ENCODE assay signal across 1 cellular context in the genomic region with DNA sequence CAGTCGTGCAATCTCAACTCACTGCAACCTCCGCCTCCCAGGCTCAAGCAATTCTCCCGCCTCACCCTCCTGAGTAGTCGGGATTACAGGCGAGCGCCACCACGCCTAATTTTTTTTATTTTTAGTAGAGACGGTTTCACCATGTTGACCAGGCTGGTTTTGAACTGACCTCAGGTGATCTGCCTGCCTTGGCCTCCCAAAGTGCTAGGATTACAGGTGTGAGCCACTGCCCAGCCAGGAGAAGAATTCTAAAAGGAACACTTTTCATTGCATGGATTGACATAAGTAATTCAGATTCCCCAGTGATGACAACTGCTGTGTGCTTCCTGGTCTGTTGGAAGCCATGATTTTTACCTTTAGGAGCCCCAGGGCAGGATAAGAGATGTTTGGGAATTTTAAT.
TF ChIP-seq lines count a peak whose summit lies in the region.

No MANE protein-coding gene starts in this region.

TF ChIP-seq in GM23338, 12 proteins besides CTCF, POLR2A, EP300 and RAD21:
- TF ChIP-seq ETS1 (IDR thresholded peaks at IDR 0.05) (no peak), ZNF462 (CRISPR knock-in tag; IDR thresholded peaks at IDR 0.05) (no peak)
